In the genomic region with DNA sequence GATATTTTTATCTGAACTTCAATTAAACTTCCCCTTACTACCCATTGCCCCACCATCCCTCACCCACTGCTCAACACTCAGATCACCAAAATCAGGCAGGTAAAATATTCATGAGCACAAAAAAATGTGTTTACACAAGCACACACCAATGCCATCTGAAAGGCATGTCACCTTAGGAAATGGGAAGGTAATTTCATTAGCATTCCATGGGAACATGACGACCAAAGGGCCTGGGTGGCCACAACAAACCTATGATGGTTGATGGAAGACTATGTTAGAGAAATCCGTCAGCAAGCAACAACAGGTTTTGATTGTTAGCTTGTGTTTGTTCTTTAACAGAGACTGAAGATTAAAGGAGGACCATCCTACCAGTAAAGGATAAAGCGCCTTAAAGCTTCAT, we compare ENCODE assay signal across 22 cellular contexts.
"Had no signal": no experiment of that assay in that cellular context is flagged by ENCODE, and none has a peak within 500 bp of the region (broad histone marks: within the 10 kb centered on the region; RNA-seq: fewer than 3 reads in every experiment).

No MANE protein-coding gene starts in this region.

- H3K27ac ChIP-seq: epithelial cell of prostate, gastrocnemius medialis, lower lobe of right lung, neutrophil, stomach, thyroid gland, vagina had no signal

- H3K36me3 ChIP-seq: gastrocnemius medialis, neutrophil, pancreas, stomach, thyroid gland, vagina had no signal

- H3K27ac Mint-ChIP-seq: effector memory CD8-positive, alpha-beta T cell; natural killer cell; stimulated activated effector memory CD8-positive, alpha-beta T cell treated with anti-CD3 and anti-CD28 coated beads, Interleukin-12 subunit alpha, Interleukin-12 subunit beta, amount 100 ng/mL, for 72 hours had no signal

- H3K36me3 Mint-ChIP-seq: natural killer cell had no signal

- H3K4me3 ChIP-seq: gastrocnemius medialis, lower lobe of right lung, pancreas, smooth muscle cell, stomach, thyroid gland, vagina had no signal

- ATAC-seq: effector memory CD8-positive, alpha-beta T cell; esophagus mucosa; gastrocnemius medialis; left ventricle myocardium superior; lower lobe of right lung; natural killer cell; sciatic nerve; stimulated activated effector memory CD8-positive, alpha-beta T cell treated with anti-CD3 and anti-CD28 coated beads, Interleukin-12 subunit alpha, Interleukin-12 subunit beta, amount 100 ng/mL, for 72 hours had no signal

- DNase-seq: cortex of kidney; effector memory CD8-positive, alpha-beta T cell; foreskin fibroblast; gastrocnemius medialis; head of caudate nucleus; left ventricle myocardium superior; lower lobe of right lung; natural killer cell; pancreas; stimulated activated CD4-positive, alpha-beta T cell treated with anti-CD3 and anti-CD28 coated beads, Interleukin-2, amount 100 ng/mL, for 24 hours; stimulated activated CD4-positive, alpha-beta T cell treated with anti-CD3 and anti-CD28 coated beads, Interleukin-4, amount 100 ng/mL, for 24 hours; stimulated activated naive CD4-positive, alpha-beta T cell treated with Interleukin-2 at 50 U/mL for 16 hours; stomach; thyroid gland had no signal

- H3K9me3 ChIP-seq: gastrocnemius medialis, lower lobe of right lung, neutrophil, pancreas, stomach, thyroid gland, vagina had no signal

- H3K4me3 Mint-ChIP-seq: effector memory CD8-positive, alpha-beta T cell; natural killer cell; neural crest cell; stimulated activated effector memory CD8-positive, alpha-beta T cell treated with anti-CD3 and anti-CD28 coated beads, Interleukin-12 subunit alpha, Interleukin-12 subunit beta, amount 100 ng/mL, for 72 hours had no signal

- H3K9me3 Mint-ChIP-seq: effector memory CD8-positive, alpha-beta T cell; natural killer cell; stimulated activated effector memory CD8-positive, alpha-beta T cell treated with anti-CD3 and anti-CD28 coated beads, Interleukin-12 subunit alpha, Interleukin-12 subunit beta, amount 100 ng/mL, for 72 hours had no signal

- H3K4me1 ChIP-seq: gastrocnemius medialis, lower lobe of right lung, stomach, thyroid gland, vagina had no signal

- H3K27me3 ChIP-seq: gastrocnemius medialis, neutrophil, pancreas, stomach, thyroid gland, vagina had no signal
